ENCODE assay signal across 8 cellular contexts in genomic region chr2:84495539-84496146, GRCh38. TPM values are rescaled to one million over a fixed set of nuclear protein-coding genes. Genes with fewer than 3 reads are reported as not detected.
DNase-seq lines count a peak whose midpoint lies in the region; ATAC-seq and FAIRE-seq lines count a peak whose summit lies in the region.

No MANE protein-coding gene starts in this region.

- peak; percentile 79 for FAIRE-seq in GM19239 (lab: Jason Lieb, UNC)

- peak; percentile 42 for DNase-seq in DMS153 treated with DMSO at 0.1 percent for 48 hours (lab: John Stamatoyannopoulos, UW; ENCODE audit: unreplicated experiment)
- DNase-seq in GM19239 (ENCODE audit: insufficient read length, low spot score) = peak; percentile 17
- peak; percentile 27 to 64 for DNase-seq in NCI-H526 (lab: John Stamatoyannopoulos, UW)
- peak; percentile 18 for DNase-seq in activated naive CD4-positive, alpha-beta T cell treated with anti-CD3 and anti-CD28 coated beads, Interleukin-2, amount 50 U/mL, for 16 hours
- peak; percentile 59 for DNase-seq in glomerular visceral epithelial cell (ENCODE audit: extremely low spot score)
- DNase-seq in renal cortical epithelial cell (ENCODE audit: low read depth) = peak; percentile 77
- no peak for DNase-seq in activated T-helper 2 cell treated with anti-CD3 and anti-CD28 coated beads, Interferon-gamma antibody, Interleukin-2, Interleukin-4, amounts not matched to agents 10 μg/mL and 5 μg/mL and 100 μg/mL, durations not matched to agents 14 hours and 24 hours and 36 hours (ENCODE audit: low spot score)

- no peak overlapping the region for H3K27ac Mint-ChIP-seq in activated T-helper 2 cell treated with anti-CD3 and anti-CD28 coated beads, Interferon-gamma antibody, Interleukin-2, Interleukin-4, amounts not matched to agents 10 μg/mL and 5 μg/mL and 100 μg/mL, durations not matched to agents 14 hours and 24 hours and 36 hours

- H3K9me3 Mint-ChIP-seq in activated T-helper 2 cell treated with anti-CD3 and anti-CD28 coated beads, Interferon-gamma antibody, Interleukin-2, Interleukin-4, amounts not matched to agents 10 μg/mL and 5 μg/mL and 100 μg/mL, durations not matched to agents 14 hours and 24 hours and 36 hours = no peaks in the 10 kb centered on the region

- peak; percentile 90 for ATAC-seq in HG03432 (IDR thresholded peaks at IDR 0.05; ENCODE audit: unreplicated experiment)

- H3K4me3 Mint-ChIP-seq in activated T-helper 2 cell treated with anti-CD3 and anti-CD28 coated beads, Interferon-gamma antibody, Interleukin-2, Interleukin-4, amounts not matched to agents 10 μg/mL and 5 μg/mL and 100 μg/mL, durations not matched to agents 14 hours and 24 hours and 36 hours (ENCODE audit: low read depth) = no peak overlapping the region

- H3K27me3 Mint-ChIP-seq in activated T-helper 2 cell treated with anti-CD3 and anti-CD28 coated beads, Interferon-gamma antibody, Interleukin-2, Interleukin-4, amounts not matched to agents 10 μg/mL and 5 μg/mL and 100 μg/mL, durations not matched to agents 14 hours and 24 hours and 36 hours (ENCODE audit: low read depth) = peaks cover 5% of the 10 kb centered on the region

- H3K4me1 Mint-ChIP-seq in activated T-helper 2 cell treated with anti-CD3 and anti-CD28 coated beads, Interferon-gamma antibody, Interleukin-2, Interleukin-4, amounts not matched to agents 10 μg/mL and 5 μg/mL and 100 μg/mL, durations not matched to agents 14 hours and 24 hours and 36 hours (ENCODE audit: low read depth) = peaks cover 6% of the 10 kb centered on the region

- H3K36me3 Mint-ChIP-seq in activated T-helper 2 cell treated with anti-CD3 and anti-CD28 coated beads, Interferon-gamma antibody, Interleukin-2, Interleukin-4, amounts not matched to agents 10 μg/mL and 5 μg/mL and 100 μg/mL, durations not matched to agents 14 hours and 24 hours and 36 hours (ENCODE audit: low read depth) = no peaks in the 10 kb centered on the region

- intact Hi-C loops in activated T-helper 2 cell treated with anti-CD3 and anti-CD28 coated beads, Interferon-gamma antibody, Interleukin-2, Interleukin-4, amounts not matched to agents 10 μg/mL and 5 μg/mL and 100 μg/mL, durations not matched to agents 14 hours and 24 hours and 36 hours (cut with micrococcal nuclease) = loop anchor here (1.0 to 5.0 kb wide), 5 partner anchors 136 to 802 kb away; no protein-coding TSS in a partner anchor

RNA-seq across cellular contexts. Expression of gene DNAH6, which starts 20.7 kb away (rescaled TPM):
- under 0.01 and 1.6 TPM in 2 replicates for total RNA-seq in renal cortical epithelial cell
- 0.09 and 0.14 TPM in 2 replicates for total RNA-seq in activated T-helper 2 cell treated with anti-CD3 and anti-CD28 coated beads, Interferon-gamma antibody, Interleukin-2, Interleukin-4, amounts not matched to agents 10 μg/mL and 5 μg/mL and 100 μg/mL, durations not matched to agents 14 hours and 24 hours and 36 hours

RNA-seq across cellular contexts. Expression of gene SUCLG1, which starts 36.6 kb away (rescaled TPM):
- total RNA-seq in renal cortical epithelial cell = 51.2 and 70.1 TPM in 2 replicates
- total RNA-seq in activated T-helper 2 cell treated with anti-CD3 and anti-CD28 coated beads, Interferon-gamma antibody, Interleukin-2, Interleukin-4, amounts not matched to agents 10 μg/mL and 5 μg/mL and 100 μg/mL, durations not matched to agents 14 hours and 24 hours and 36 hours = 65.3 and 69.5 TPM in 2 replicates
